8 cellular contexts compared by ENCODE assay signal in genomic region chr12:120117961-120118709, GRCh38. TPM values are rescaled to one million over a fixed set of nuclear protein-coding genes. Genes with fewer than 3 reads are reported as not detected.
DNase-seq lines count a peak whose midpoint lies in the region; ATAC-seq and TF ChIP-seq lines count a peak whose summit lies in the region.

No MANE protein-coding gene starts in this region.

- H3K36me3 Mint-ChIP-seq in activated CD4-positive, alpha-beta T cell treated with anti-CD3 and anti-CD28 coated beads for 36 hours (ENCODE audit: low read depth), result peaks cover 27% of the 10 kb centered on the region

- H3K27me3 ChIP-seq in gastrocnemius medialis, result no peaks in the 10 kb centered on the region

- H3K9me3 ChIP-seq in gastrocnemius medialis, result no peaks in the 10 kb centered on the region

- no peak for ATAC-seq in activated CD4-positive, alpha-beta T cell treated with anti-CD3 and anti-CD28 coated beads for 36 hours
- ATAC-seq in gastrocnemius medialis (no peak), sciatic nerve (no peak)

- TF ChIP-seq CTCF in foreskin fibroblast (IDR thresholded peaks at IDR 0.05; ENCODE audit: low read depth, low read length) (no peak), gastrocnemius medialis (IDR thresholded peaks at IDR 0.05 in 4 of 5, conservative IDR thresholded peaks at IDR 0.05 in 1 of 5) (no peak)

- no peaks in the 10 kb centered on the region for H3K9me3 Mint-ChIP-seq in activated CD4-positive, alpha-beta T cell treated with anti-CD3 and anti-CD28 coated beads for 36 hours (ENCODE audit: low read depth)

- H3K4me3 Mint-ChIP-seq in activated CD4-positive, alpha-beta T cell treated with anti-CD3 and anti-CD28 coated beads for 36 hours, result peak overlapping the region; percentile 85

- POLR2A ChIA-PET in activated CD4-positive, alpha-beta T cell treated with anti-CD3 and anti-CD28 coated beads for 36 hours (lab: Charles Lee), result interaction anchor here (0.7 to 7.4 kb wide), 10 partner anchors 11 to 175 kb away, joined by 3 to 88 read pairs (median 12); partner anchors contain the start of genes BICDL1, RNU4-1, RNU4-2 and RPLP0

- DNase-seq in activated CD4-positive, alpha-beta T cell treated with anti-CD3 and anti-CD28 coated beads for 36 hours, result no peak
- DNase-seq in activated CD4-positive, alpha-beta T cell treated with anti-CD3 and anti-CD28 coated beads for 48 hours, result no peak
- DNase-seq in SW480 (ENCODE audit: low spot score) (peak; percentile 42), foreskin fibroblast (peak in 1 of 2 donors; percentile 64), gastrocnemius medialis (no peak), NOMO-1 (lab: John Stamatoyannopoulos, UW; ENCODE audit: unreplicated experiment in 2 of 2) (no peak), ecto neural progenitor cell (ENCODE audit: low spot score) (no peak), sciatic nerve (ENCODE audit: low spot score) (no peak)

- in situ Hi-C loops in gastrocnemius medialis (cut with MboI; ENCODE audit: low sequenced_read_pairs in 4 of 4), result no loop called here

- intact Hi-C loops in activated CD4-positive, alpha-beta T cell treated with anti-CD3 and anti-CD28 coated beads for 36 hours (cut with DNase I, micrococcal nuclease), result loop anchor here (2.0 to 5.0 kb wide), 7 partner anchors 83 to 1741 kb away; partner anchors contain the start of genes RNU4-1 (in 2 of the 2), BICDL1 (in 1 of the 2), PXN (in 1 of the 2) and RNU4-2 (in 1 of the 2)
- intact Hi-C loops in gastrocnemius medialis (cut with DNase I; ENCODE audit: low total_unique reads) (loop anchor here (5.0 kb wide), 2 partner anchors 74 to 174 kb away; partner anchors contain the start of genes GCN1, RNU4-1 and RNU4-2), sciatic nerve (cut with DNase I) (no loop called here)

- peak overlapping the region; percentile 87 for H3K27ac Mint-ChIP-seq in activated CD4-positive, alpha-beta T cell treated with anti-CD3 and anti-CD28 coated beads for 36 hours

- H3K4me1 ChIP-seq in gastrocnemius medialis, result peaks cover 42 to 49% of the 10 kb centered on the region in 2 donors

- peak overlapping the region; percentile 89 to 99 (median 98) for H3K27ac ChIP-seq in gastrocnemius medialis

- CTCF ChIA-PET in activated CD4-positive, alpha-beta T cell treated with anti-CD3 and anti-CD28 coated beads for 36 hours (lab: Charles Lee), result interaction anchor here (0.5 to 2.3 kb wide), 11 partner anchors 8 to 395 kb away, joined by 3 to 14 read pairs (median 3); partner anchors contain the start of gene RPLP0

- peaks cover 72% of the 10 kb centered on the region for H3K4me1 Mint-ChIP-seq in activated CD4-positive, alpha-beta T cell treated with anti-CD3 and anti-CD28 coated beads for 36 hours

- H3K4me3 ChIP-seq in foreskin fibroblast (ENCODE audit: low read depth in 1 of 2, low read length in 2 of 2) (peak overlapping the region; percentile 98 to 100), gastrocnemius medialis (peak overlapping the region; percentile 69 to 99 (median 86))

- no peaks in the 10 kb centered on the region for H3K27me3 Mint-ChIP-seq in activated CD4-positive, alpha-beta T cell treated with anti-CD3 and anti-CD28 coated beads for 36 hours

- no peaks in the 10 kb centered on the region for H3K36me3 ChIP-seq in gastrocnemius medialis

- no peak for TF ChIP-seq POLR2A in gastrocnemius medialis (IDR thresholded peaks at IDR 0.05)

RNA-seq across cellular contexts. Expression of gene RAB35, which starts 1.6 kb away (rescaled TPM):
- 10 to 100 TPM; 58.4 to 63.2 TPM for total RNA-seq in activated CD4-positive, alpha-beta T cell treated with anti-CD3 and anti-CD28 coated beads for 36 hours
- total RNA-seq in gastrocnemius medialis, result 10 to 100 TPM; 12.3 to 30.7 (median 16.9) TPM
- total RNA-seq in sciatic nerve, result 52.2 TPM
